9 cellular contexts compared by ENCODE assay signal in the genomic region with DNA sequence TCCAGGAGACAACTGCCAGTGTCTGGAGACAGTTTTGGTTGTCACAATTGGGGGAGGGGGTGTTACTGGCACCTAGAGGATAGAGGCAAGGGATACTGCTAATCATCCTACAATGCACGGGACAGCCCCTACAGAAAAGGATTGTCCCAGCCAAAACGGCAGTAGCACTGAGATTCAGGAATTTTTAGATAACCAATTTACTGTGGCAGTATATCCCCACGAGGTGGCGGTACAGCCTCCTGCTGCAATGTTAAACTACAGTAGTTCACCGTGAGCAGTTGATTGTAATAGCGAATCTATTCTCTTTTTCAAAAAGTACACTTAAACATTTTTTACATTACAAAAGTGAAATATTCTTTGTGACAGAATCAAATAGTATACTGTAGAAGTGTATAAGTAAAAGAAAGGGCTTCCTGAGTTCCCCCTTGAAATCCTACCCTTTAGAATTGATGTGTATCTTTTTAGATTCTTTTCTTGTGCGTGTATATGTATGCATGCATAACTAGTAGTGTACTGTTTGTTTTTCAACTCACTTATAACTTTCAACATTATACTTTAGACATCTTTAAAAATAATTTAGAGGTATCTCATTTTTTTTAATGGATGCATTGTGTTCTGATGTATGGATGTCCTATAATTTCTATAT. TPM values are rescaled to one million over a fixed set of nuclear protein-coding genes. Genes with fewer than 3 reads are reported as not detected.
DNase-seq lines count a peak whose midpoint lies in the region; ATAC-seq, FAIRE-seq and TF ChIP-seq lines count a peak whose summit lies in the region.
"Not testable (repeated sequence)": the region's sequence is repeated elsewhere in the genome, so short reads cannot be mapped to it uniquely, and the experiment has no call there.
"Had no signal": no experiment of that assay in that cellular context is flagged by ENCODE, and none has a peak within 500 bp of the region (broad histone marks: within the 10 kb centered on the region; RNA-seq: fewer than 3 reads in every experiment).

No MANE protein-coding gene starts in this region.

- TF ChIP-seq CTCF in DOHH2 (IDR thresholded peaks at IDR 0.05; ENCODE audit: low read depth, low read length, poor library complexity, severe bottlenecking) (peak; percentile 38), MM.1S (IDR thresholded peaks at IDR 0.05; ENCODE audit: low read length) (peak; percentile 30), psoas muscle (IDR thresholded peaks at IDR 0.05) (peak; percentile 66)

- not testable (repeated sequence) for H3K36me3 ChIP-seq in DOHH2 (ENCODE audit: control insufficient read depth, low read length); MM.1S (replicated peaks; ENCODE audit: insufficient read depth, low read length); psoas muscle (ENCODE audit: insufficient read depth in 1 of 2, low read depth in 1 of 2)

- H2AFZ ChIP-seq in MM.1S (ENCODE audit: low read length), result not testable (repeated sequence)

- not testable (repeated sequence) for H3K4me3 ChIP-seq in DOHH2 (ENCODE audit: low read length); MM.1S (ENCODE audit: low read length); psoas muscle

- H3K9ac ChIP-seq in MM.1S (ENCODE audit: low read length), result not testable (repeated sequence)

- H4K20me1 ChIP-seq in DOHH2 (ENCODE audit: control insufficient read depth, insufficient read depth, low read depth, low read length); MM.1S (ENCODE audit: insufficient read depth, low read length): not testable (repeated sequence)

- H3K9me2 ChIP-seq in DOHH2 (replicated peaks; ENCODE audit: control insufficient read depth, low read length); MM.1S (replicated peaks; ENCODE audit: insufficient read depth, low read length): not testable (repeated sequence)

- DNase-seq in MM.1S (peak; percentile 55), SHP77 (lab: John Stamatoyannopoulos, UW) (peak; percentile 77), inferior parietal cortex (ENCODE audit: extremely low spot score) (peak; percentile 66), psoas muscle (peak; percentile 47 to 75), stromal cell of bone marrow (ENCODE audit: low read depth) (peak; percentile 32)
- peak; percentile 70 for DNase-seq in activated CD8-positive, alpha-beta memory T cell treated with anti-CD3 and anti-CD28 coated beads, Interleukin-2, amount 50 U/mL, for 48 hours

- H3K27ac ChIP-seq in DOHH2 (ENCODE audit: low read depth, low read length); MM.1S (ENCODE audit: low read length); psoas muscle: not testable (repeated sequence)

- not testable (repeated sequence) for H3F3A ChIP-seq in DOHH2 (ENCODE audit: control insufficient read depth, insufficient read depth); MM.1S (ENCODE audit: insufficient read depth, low read length)

- not testable (repeated sequence) for H3K9me3 ChIP-seq in DOHH2 (ENCODE audit: control insufficient read depth, insufficient read depth, low read length); MM.1S (replicated peaks; ENCODE audit: insufficient read depth, low read length); psoas muscle

- peak; percentile 66 to 91 (median 76) for ATAC-seq in psoas muscle

- peak; percentile 45 for FAIRE-seq in colon (lab: Jason Lieb, UNC)

- not testable (repeated sequence) for H3K4me1 ChIP-seq in DOHH2 (ENCODE audit: control insufficient read depth, low read length); MM.1S (ENCODE audit: low read length); psoas muscle

- H3K4me2 ChIP-seq in DOHH2 (ENCODE audit: low read length); MM.1S (ENCODE audit: low read depth, low read length): not testable (repeated sequence)

- H3K27me3 ChIP-seq in DOHH2 (ENCODE audit: control insufficient read depth, low read length); MM.1S (replicated peaks; ENCODE audit: insufficient read depth, low read length); psoas muscle (ENCODE audit: insufficient read depth in 3 of 3, low read length in 2 of 3): not testable (repeated sequence)

- not testable (repeated sequence) for H3K79me2 ChIP-seq in DOHH2 (ENCODE audit: control insufficient read depth, low read length); MM.1S (ENCODE audit: low read length)

- 12% methylated on average over 6 to 7 of the region's 7 CpGs for WGBS in psoas muscle, 3 donors

- intact Hi-C loops in psoas muscle (cut with DNase I), result not testable (repeated sequence)

RNA-seq across cellular contexts. Expression of a gene that starts 30.4 kb away (rescaled TPM):
- 1 to 10 TPM; 1.0 to 1.7 (median 1.3) TPM for total RNA-seq in psoas muscle
- polyA plus RNA-seq in psoas muscle, result 1 to 10 TPM in 1 of 3 donors, under 1 TPM in 2; 0.35 to 2.1 (median 0.51) TPM

RNA-seq across cellular contexts. Expression of a gene that starts 31.4 kb away (rescaled TPM):
- 1 to 10 TPM in 1 of 4 donors, under 1 TPM in 3; 0.15 to 1.3 (median 0.46) TPM for total RNA-seq in psoas muscle
- polyA plus RNA-seq in psoas muscle, result under 1 TPM; 0.07 to 0.35 (median 0.23) TPM
- polyA plus RNA-seq: IgD-negative memory B cell had no signal
